Comparison of ENCODE assay signal across 33 cellular contexts in genomic region chr1:37420461-37420860, GRCh38.
"Had no signal": no experiment of that assay in that cellular context is flagged by ENCODE, and none has a peak within 500 bp of the region (broad histone marks: within the 10 kb centered on the region; RNA-seq: fewer than 3 reads in every experiment).

No MANE protein-coding gene starts in this region.

- H3K27ac ChIP-seq: brain microvascular endothelial cell, cardiac muscle cell, WERI-Rb-1 had no signal

- H3K4me3 ChIP-seq: cardiac muscle cell had no signal

- DNase-seq: activated CD4-positive, alpha-beta memory T cell treated with anti-CD3 and anti-CD28 coated beads, Interleukin-2, amount 10 ng/mL, durations not matched to agents 7 days and 5 days; activated CD4-positive, alpha-beta T cell treated with anti-CD3 and anti-CD28 coated beads for 1 hour; activated CD4-positive, alpha-beta T cell treated with anti-CD3 and anti-CD28 coated beads for 48 hours; activated CD4-positive, CD25-positive, alpha-beta regulatory T cell; activated CD8-positive, alpha-beta memory T cell treated with anti-CD3 and anti-CD28 coated beads for 24 hours; activated CD8-positive, alpha-beta memory T cell treated with anti-CD3 and anti-CD28 coated beads, Interleukin-2, amount 10 ng/mL, durations not matched to agents 7 days and 5 days; activated CD8-positive, alpha-beta memory T cell treated with anti-CD3 and anti-CD28 coated beads, Interleukin-2, amount 50 U/mL, for 48 hours; activated effector memory CD4-positive, alpha-beta T cell treated with Interleukin-2 at 50 U/mL for 16 hours; activated naive CD4-positive, alpha-beta T cell treated with anti-CD3 and anti-CD28 coated beads, Interleukin-2, amount 10 ng/mL, durations not matched to agents 7 days and 5 days; activated naive CD8-positive, alpha-beta T cell treated with anti-CD3 and anti-CD28 coated beads, Interleukin-2, amount 50 U/mL, for 24 hours; activated T-cell treated with anti-CD3 and anti-CD28 coated beads, Interleukin-2, amount 50 U/mL, for 48 hours; amniotic stem cell; aorta; brain microvascular endothelial cell; KG1; NCI-H1092 treated with DMSO at 0.1 percent for 48 hours; NCI-H1417 treated with DMSO at 0.1 percent for 48 hours; NCI-H187 treated with DMSO at 0.1 percent for 48 hours; NCI-H2081; NCI-H2171 treated with DMSO at 0.1 percent for 48 hours; NCI-H2227 treated with DMSO at 0.1 percent for 48 hours; NCI-H446 treated with DMSO at 0.1 percent for 48 hours; NCI-H524; NCI-H69; NCI-H82; SHP77 treated with DMSO at 0.1 percent for 48 hours; SW 1271; T-helper 1 cell; T-helper 2 cell; T-helper 9 cell; WERI-Rb-1 had no signal

- H3K36me3 ChIP-seq: brain microvascular endothelial cell, cardiac muscle cell, WERI-Rb-1 had no signal

- ATAC-seq: activated CD8-positive, alpha-beta memory T cell treated with anti-CD3 and anti-CD28 coated beads, Interleukin-2, amount 10 ng/mL, durations not matched to agents 7 days and 5 days; activated naive CD8-positive, alpha-beta T cell treated with anti-CD3 and anti-CD28 coated beads, Interleukin-2, amount 50 U/mL, for 24 hours; Panc1 had no signal

- H3K27me3 ChIP-seq: brain microvascular endothelial cell, cardiac muscle cell had no signal
